Comparison of ENCODE assay signal across 18 cellular contexts in genomic region chr3:72412557-72412956, GRCh38. TPM values are rescaled to one million over a fixed set of nuclear protein-coding genes. Genes with fewer than 3 reads are reported as not detected.
A peak's percentile ranks its signal among the peaks of the same experiment; 100 is the strongest.
DNase-seq lines count a peak whose midpoint lies in the region; ATAC-seq and TF ChIP-seq lines count a peak whose summit lies in the region.
"Had no signal": no experiment of that assay in that cellular context is flagged by ENCODE, and none has a peak within 500 bp of the region (broad histone marks: within the 10 kb centered on the region; RNA-seq: fewer than 3 reads in every experiment).

No MANE protein-coding gene starts in this region.

- no peaks in the 10 kb centered on the region for H3K27me3 Mint-ChIP-seq in CD4-positive, alpha-beta T cell
- peaks cover 2% of the 10 kb centered on the region for H3K27me3 Mint-ChIP-seq in GM23338 (ENCODE audit: insufficient read depth, low read depth, poor library complexity)

- no peaks in the 10 kb centered on the region for H3K27me3 ChIP-seq in CD4-positive, alpha-beta T cell (ENCODE audit: control insufficient read depth, insufficient read depth, low read length)
- H3K27me3 ChIP-seq in GM23338 (ENCODE audit: insufficient read depth), result no peaks in the 10 kb centered on the region
- H3K27me3 ChIP-seq: BE2C had no signal

- no peaks in the 10 kb centered on the region for H3K36me3 ChIP-seq in GM23338 (ENCODE audit: insufficient read depth)
- H3K36me3 ChIP-seq: BE2C had no signal

- TF ChIP-seq CTCF in CD4-positive, alpha-beta T cell (IDR thresholded peaks at IDR 0.05), result no peak
- no peak for TF ChIP-seq CTCF in GM23338 (conservative IDR thresholded peaks at IDR 0.05; ENCODE audit: low read depth in 2 of 2)
- TF ChIP-seq CTCF in GM10266 (IDR thresholded peaks at IDR 0.05; ENCODE audit: control insufficient read depth, insufficient read depth, low read depth, missing control alignments), result no peak

- H3K9me3 ChIP-seq in CD4-positive, alpha-beta T cell (ENCODE audit: control insufficient read depth, low read length), result no peaks in the 10 kb centered on the region
- H3K9me3 ChIP-seq: BE2C had no signal

- peaks cover 100% of the 10 kb centered on the region for H3K79me2 ChIP-seq in GM23338 (replicated peaks; ENCODE audit: insufficient read depth)

- no peak for ATAC-seq in CD4-positive, alpha-beta T cell (ENCODE audit: poor library complexity)
- ATAC-seq in GM23338, result peak; percentile 55
- ATAC-seq: Panc1, SK-N-SH treated with all-trans-retinoic acid at 6 μM for 48 hours had no signal

- H3K4me1 Mint-ChIP-seq in CD4-positive, alpha-beta T cell (ENCODE audit: low read depth), result peaks cover 91% of the 10 kb centered on the region
- peaks cover 76% of the 10 kb centered on the region for H3K4me1 Mint-ChIP-seq in GM23338

- H3K4me3 ChIP-seq in GM23338, result no peak overlapping the region

- H3F3A ChIP-seq in GM23338 (replicated peaks; ENCODE audit: low read depth), result no peaks in the 10 kb centered on the region

- H3K27ac ChIP-seq in CD4-positive, alpha-beta T cell (ENCODE audit: low read depth, low read length), result no peak overlapping the region
- H3K27ac ChIP-seq in GM23338 (ENCODE audit: low read depth) (no peak overlapping the region), cingulate gyrus (ENCODE audit: low read depth, low read length) (peak overlapping the region; percentile 55), substantia nigra (ENCODE audit: low read depth, low read length, poor library complexity, severe bottlenecking) (peak overlapping the region; percentile 95)

- no peak overlapping the region for H3K4me2 ChIP-seq in GM23338

- intact Hi-C loops in CD4-positive, alpha-beta T cell (cut with DNase I, micrococcal nuclease), result no loop called here

- no peak overlapping the region for H2AFZ ChIP-seq in GM23338

- peak overlapping the region; percentile 12 for H3K4me3 Mint-ChIP-seq in CD4-positive, alpha-beta T cell
- no peak overlapping the region for H3K4me3 Mint-ChIP-seq in GM23338

- no peak for DNase-seq in CD4-positive, alpha-beta T cell
- DNase-seq in GM23338 (ENCODE audit: low spot score) (no peak), substantia nigra (lab: John Stamatoyannopoulos, UW) (peak in 2 of 49 donors; percentile 6 to 15), NCI-H774 (lab: John Stamatoyannopoulos, UW) (no peak), GM10266 (ENCODE audit: extremely low spot score) (no peak), SW 1271 (lab: John Stamatoyannopoulos, UW) (no peak)
- DNase-seq: BE2C, DMS79, H7, KBM-7, MM.1S, NCI-H1048, NCI-H1417 treated with DMSO at 0.1 percent for 48 hours, NCI-H187, SIG-M5 had no signal

- peaks cover 56% of the 10 kb centered on the region for H3K4me1 ChIP-seq in GM23338 (ENCODE audit: insufficient read depth)

- no peaks in the 10 kb centered on the region for H3K36me3 Mint-ChIP-seq in CD4-positive, alpha-beta T cell (ENCODE audit: low read depth)
- no peaks in the 10 kb centered on the region for H3K36me3 Mint-ChIP-seq in GM23338 (ENCODE audit: low read depth)

- no peaks in the 10 kb centered on the region for H3K9me2 ChIP-seq in GM23338 (ENCODE audit: insufficient read depth)

- CTCF ChIA-PET in CD4-positive, alpha-beta T cell (lab: Charles Lee), result no interaction called here

- H4K20me1 ChIP-seq in GM23338 (replicated peaks; ENCODE audit: insufficient read depth), result peaks cover 88% of the 10 kb centered on the region

- POLR2A ChIA-PET in CD4-positive, alpha-beta T cell (lab: Charles Lee), result interaction anchor here (1.6 kb wide), 1 partner anchor 20 kb away, joined by 4 read pairs; no protein-coding TSS in a partner anchor

- H3K27ac Mint-ChIP-seq in CD4-positive, alpha-beta T cell, result no peak overlapping the region
- H3K27ac Mint-ChIP-seq in GM23338, result peak overlapping the region; percentile 58; the same call in 1 of the 2 replicates

- no peaks in the 10 kb centered on the region for H3K9me3 Mint-ChIP-seq in CD4-positive, alpha-beta T cell
- no peaks in the 10 kb centered on the region; the same call in 2 of the 3 replicates for H3K9me3 Mint-ChIP-seq in GM23338

TF ChIP-seq in GM23338, 12 proteins besides CTCF, POLR2A, EP300 and RAD21 (continues in another document):
- TF ChIP-seq ZNF462 (CRISPR knock-in tag; IDR thresholded peaks at IDR 0.05), result no peak
- no peak for TF ChIP-seq JUNB (IDR thresholded peaks at IDR 0.05; ENCODE audit: unreplicated experiment)
- no peak for TF ChIP-seq POLR2AphosphoS5 (IDR thresholded peaks at IDR 0.05; ENCODE audit: low read depth)
- TF ChIP-seq ZNF114 (CRISPR knock-in tag; IDR thresholded peaks at IDR 0.05), result no peak
- TF ChIP-seq ZNF331 (CRISPR knock-in tag; IDR thresholded peaks at IDR 0.05; ENCODE audit: low read depth), result no peak
- TF ChIP-seq NANOG (IDR thresholded peaks at IDR 0.05; ENCODE audit: borderline replicate concordance), result no peak
- no peak for TF ChIP-seq EZH2phosphoT487 (IDR thresholded peaks at IDR 0.05; ENCODE audit: unreplicated experiment)
- TF ChIP-seq STAT1 (IDR thresholded peaks at IDR 0.05; ENCODE audit: unreplicated experiment), result no peak

RNA-seq across cellular contexts. Expression of gene RYBP, which starts 33.9 kb away (rescaled TPM):
- 10 to 100 TPM; 14.1 to 14.2 TPM for total RNA-seq in CD4-positive, alpha-beta T cell
- 23.8 and 26.7 TPM in 2 replicates for total RNA-seq in GM23338 (2014; rRNA removed; shearing (Covaris generic))
- 13.6 and 13.9 TPM in 2 replicates for polyA plus RNA-seq in GM23338 (2016; fragmentation: Nextera tagmentation; extraction: Ambion mirVana)

Comparison
In these comparisons a context has a peak if more than half of its experiments do, and no peak if none do; other contexts are left out.
1. H3K27ac ChIP-seq: peak in cingulate gyrus (single experiment) and substantia nigra (single experiment); none in CD4-positive, alpha-beta T cell (single experiment) and GM23338 (single experiment).